Comparison of ENCODE assay signal across 17 cellular contexts in genomic region chr4:64899563-64899962, GRCh38.
A peak's percentile ranks its signal among the peaks of the same experiment; 100 is the strongest.
DNase-seq lines count a peak whose midpoint lies in the region; ATAC-seq and TF ChIP-seq lines count a peak whose summit lies in the region.
"Had no signal": no experiment of that assay in that cellular context is flagged by ENCODE, and none has a peak within 500 bp of the region (broad histone marks: within the 10 kb centered on the region; RNA-seq: fewer than 3 reads in every experiment).

No MANE protein-coding gene starts in this region.

- H3K36me3 ChIP-seq in neural progenitor cell = no peaks in the 10 kb centered on the region

- no peak overlapping the region for H3K4me3 Mint-ChIP-seq in neural progenitor cell
- H3K4me3 Mint-ChIP-seq: CD14-positive monocyte, H9 had no signal

- peaks cover 17% of the 10 kb centered on the region for H3K4me1 ChIP-seq in neural progenitor cell

- in situ Hi-C loops in astrocyte of the cerebellum (cut with HindIII; ENCODE audit: low sequenced_read_pairs) = no loop called here

- H3K79me2 ChIP-seq in neural progenitor cell (ENCODE audit: low read depth) = no peaks in the 10 kb centered on the region

- H2AFZ ChIP-seq in neural progenitor cell (replicated peaks) = no peak overlapping the region

- no peaks in the 10 kb centered on the region for H3K27me3 ChIP-seq in neural progenitor cell

- H3K4me1 Mint-ChIP-seq in neural progenitor cell = peaks cover 16% of the 10 kb centered on the region
- H3K4me1 Mint-ChIP-seq: CD14-positive monocyte had no signal

- no peaks in the 10 kb centered on the region for H3K9me3 Mint-ChIP-seq in neural progenitor cell

- H3K4me2 ChIP-seq in neural progenitor cell = no peak overlapping the region

- no peaks in the 10 kb centered on the region for H3K9me3 ChIP-seq in neural progenitor cell (ENCODE audit: low read depth)

- no peaks in the 10 kb centered on the region for H3K36me3 Mint-ChIP-seq in neural progenitor cell
- H3K36me3 Mint-ChIP-seq: CD14-positive monocyte had no signal

- no peak overlapping the region for H3K9ac ChIP-seq in neural progenitor cell

- H3F3A ChIP-seq in neural progenitor cell (ENCODE audit: low read depth) = no peaks in the 10 kb centered on the region

- no peak for ATAC-seq in GM21515 (IDR thresholded peaks at IDR 0.05; ENCODE audit: unreplicated experiment)

- H3K4me3 ChIP-seq in astrocyte of the cerebellum (ENCODE audit: low read depth, low read length) = no peak overlapping the region
- no peak overlapping the region for H3K4me3 ChIP-seq in retinal pigment epithelial cell (ENCODE audit: low read length)
- H3K4me3 ChIP-seq in neural progenitor cell = no peak overlapping the region

- no peak overlapping the region for H3K27ac Mint-ChIP-seq in neural progenitor cell
- H3K27ac Mint-ChIP-seq: CD14-positive monocyte, H9 had no signal

- DNase-seq in HCEC 1CT (peak; percentile 42), astrocyte of the cerebellum (ENCODE audit: low read depth) (peak; percentile 27), iris pigment epithelial cell (ENCODE audit: low read depth) (peak; percentile 8), retinal pigment epithelial cell (ENCODE audit: low read depth) (peak; percentile 83), neural progenitor cell (ENCODE audit: low spot score) (no peak), nucleus accumbens (lab: John Stamatoyannopoulos, UW) (no peak)
- DNase-seq: COR-L47, DMS53, H9, KG1, NCI-H1436 treated with DMSO at 0.1 percent for 48 hours, NCI-H2081, NCI-H510A, NCI-H774 had no signal

- H3K27me3 Mint-ChIP-seq in neural progenitor cell (ENCODE audit: insufficient read depth, low read depth) = no peaks in the 10 kb centered on the region

- H4K20me1 ChIP-seq in neural progenitor cell (ENCODE audit: low read depth) = no peaks in the 10 kb centered on the region

- no peak overlapping the region for H3K27ac ChIP-seq in neural progenitor cell
- H3K27ac ChIP-seq: RWPE1 had no signal

- TF ChIP-seq CTCF in astrocyte of the cerebellum (IDR thresholded peaks at IDR 0.05; ENCODE audit: low read depth, low read length, missing control alignments) (no peak), retinal pigment epithelial cell (conservative IDR thresholded peaks at IDR 0.05; ENCODE audit: low read depth, low read length) (no peak), neural progenitor cell (IDR thresholded peaks at IDR 0.05) (no peak)

Comparison
In these comparisons a context has a peak if more than half of its experiments do, and no peak if none do; other contexts are left out.
1. DNase-seq: peak in HCEC 1CT (single experiment), astrocyte of the cerebellum (single experiment), iris pigment epithelial cell (single experiment) and retinal pigment epithelial cell (single experiment); none in neural progenitor cell (single experiment) and nucleus accumbens (0 of 56).